Comparison of ENCODE assay signal across 8 cellular contexts in the genomic region with DNA sequence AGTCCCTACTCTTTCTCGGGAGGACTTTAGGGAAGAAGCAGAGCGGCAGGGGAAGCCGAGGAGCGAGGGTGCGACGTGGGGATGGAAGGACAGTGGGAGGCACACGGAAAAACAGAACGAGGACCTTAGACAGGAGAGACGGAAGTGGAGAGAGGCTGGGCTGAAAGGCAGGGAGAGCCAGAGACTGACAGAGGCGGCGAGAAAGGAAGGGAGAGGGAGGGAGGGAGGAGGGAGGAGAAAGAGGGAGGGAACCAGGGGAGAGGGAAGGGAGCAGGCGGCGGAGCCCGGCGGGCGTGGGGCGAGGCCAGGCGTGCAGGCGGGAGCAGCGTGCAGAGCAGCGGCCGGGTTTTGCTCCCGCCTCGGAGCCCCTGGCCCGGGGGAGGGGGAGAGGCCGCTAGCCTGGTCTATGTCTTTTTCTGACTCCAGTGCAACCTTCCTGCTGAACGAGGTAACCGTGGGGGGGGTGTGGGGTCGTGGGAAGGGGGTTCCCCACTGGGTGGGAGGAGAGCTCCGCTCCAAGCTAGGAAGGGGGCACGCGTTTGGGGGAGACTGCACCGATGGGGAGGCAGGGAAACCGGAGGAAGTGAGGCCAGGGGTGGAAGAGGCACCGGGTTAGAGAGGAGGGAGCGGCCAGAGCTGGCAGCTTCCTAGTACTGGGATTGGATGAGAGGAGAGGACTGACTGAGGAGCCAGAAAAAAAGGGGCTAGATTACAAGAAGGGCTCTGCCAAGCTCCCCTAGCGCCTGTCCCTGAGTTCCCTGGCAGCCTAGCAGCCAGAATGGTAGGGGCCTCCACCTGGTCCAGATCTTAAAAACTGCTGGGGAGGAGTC. TPM values are rescaled to one million over a fixed set of nuclear protein-coding genes. Genes with fewer than 3 reads are reported as not detected.
DNase-seq lines count a peak whose midpoint lies in the region; TF ChIP-seq lines count a peak whose summit lies in the region.

No MANE protein-coding gene starts in this region.

- H3K27me3 ChIP-seq in DOHH2 (ENCODE audit: control insufficient read depth, low read length) (peaks cover 20% of the 10 kb centered on the region), GM23248 (replicated peaks; ENCODE audit: insufficient read depth) (no peaks in the 10 kb centered on the region), MM.1S (replicated peaks; ENCODE audit: insufficient read depth, low read length) (peaks cover 14% of the 10 kb centered on the region), SJSA1 (replicated peaks) (no peaks in the 10 kb centered on the region), iPS-15b (ENCODE audit: control insufficient read depth, insufficient read depth, low read length) (peaks cover 63% of the 10 kb centered on the region)

- 4% methylated on average over 14 to 37 of the region's 37 CpGs for WGBS in GM23248 (ENCODE audit: low coverage in 1 of 2, low lambda C conversion rate in 2 of 2, missing lambda C conversion rate in 2 of 2), 2 experiments

- H3F3A ChIP-seq in DOHH2 (ENCODE audit: control insufficient read depth, insufficient read depth) (peaks cover 10% of the 10 kb centered on the region; the same call in 1 of the 2 replicates), GM23248 (ENCODE audit: insufficient read depth) (peaks cover 11% of the 10 kb centered on the region; the same call in 1 of the 2 replicates), MM.1S (ENCODE audit: insufficient read depth, low read length) (peaks cover 5% of the 10 kb centered on the region; the same call in 1 of the 2 replicates)

- H4K20me1 ChIP-seq in DOHH2 (ENCODE audit: control insufficient read depth, insufficient read depth, low read depth, low read length): no peaks in the 10 kb centered on the region
- H4K20me1 ChIP-seq in GM23248 (ENCODE audit: insufficient read depth): no peaks in the 10 kb centered on the region
- no peaks in the 10 kb centered on the region for H4K20me1 ChIP-seq in MM.1S (ENCODE audit: insufficient read depth, low read length)

- H3K9ac ChIP-seq in GM23248 (peak overlapping the region; percentile 88), MM.1S (ENCODE audit: low read length) (peak overlapping the region; percentile 70), iPS-15b (ENCODE audit: low read depth, low read length) (no peak overlapping the region)

- in situ Hi-C loops in GM23248 (cut with MboI): no loop called here

- H3K4me3 ChIP-seq in DOHH2 (ENCODE audit: low read length): peak overlapping the region; percentile 76
- peak overlapping the region; percentile 97 for H3K4me3 ChIP-seq in GM23248
- H3K4me3 ChIP-seq in MM.1S (ENCODE audit: low read length): peak overlapping the region; percentile 78
- H3K4me3 ChIP-seq in SJSA1: peak overlapping the region; percentile 55
- H3K4me3 ChIP-seq in iPS-15b (ENCODE audit: low read depth, low read length): peak overlapping the region; percentile 86
- peak overlapping the region; percentile 65 for H3K4me3 ChIP-seq in retinal pigment epithelial cell (ENCODE audit: low read length)

- DNase-seq in GM23248 (peak; percentile 88), MM.1S (peak; percentile 17), SJSA1 (ENCODE audit: low read depth in 1 of 2, low spot score in 2 of 2) (peak in 1 of 2 experiments; percentile 84), brain pericyte (ENCODE audit: low read depth, low spot score) (peak; percentile 63), retinal pigment epithelial cell (ENCODE audit: low read depth) (no peak)
- DNase-seq in central memory CD4-positive, alpha-beta T cell: no peak

- H3K4me1 ChIP-seq in DOHH2 (ENCODE audit: control insufficient read depth, low read length): peaks cover 33% of the 10 kb centered on the region
- H3K4me1 ChIP-seq in GM23248 (ENCODE audit: insufficient read depth): peaks cover 34% of the 10 kb centered on the region
- H3K4me1 ChIP-seq in MM.1S (ENCODE audit: low read length): peaks cover 17% of the 10 kb centered on the region; the same call in 1 of the 2 replicates
- peaks cover 32% of the 10 kb centered on the region for H3K4me1 ChIP-seq in SJSA1 (replicated peaks)
- peaks cover 23% of the 10 kb centered on the region for H3K4me1 ChIP-seq in iPS-15b (ENCODE audit: control insufficient read depth, insufficient read depth, low read length)

- no peaks in the 10 kb centered on the region for H3K79me2 ChIP-seq in DOHH2 (ENCODE audit: control insufficient read depth, low read length)
- H3K79me2 ChIP-seq in GM23248 (ENCODE audit: insufficient read depth): peaks cover 42% of the 10 kb centered on the region
- no peaks in the 10 kb centered on the region for H3K79me2 ChIP-seq in MM.1S (ENCODE audit: low read length)

- H3K4me2 ChIP-seq in DOHH2 (ENCODE audit: low read length): peak overlapping the region; percentile 86
- peak overlapping the region; percentile 85 for H3K4me2 ChIP-seq in GM23248 (ENCODE audit: unreplicated experiment)
- H3K4me2 ChIP-seq in MM.1S (ENCODE audit: low read depth, low read length): peak overlapping the region; percentile 100

- H3K9me3 ChIP-seq in DOHH2 (ENCODE audit: control insufficient read depth, insufficient read depth, low read length) (no peaks in the 10 kb centered on the region), GM23248 (ENCODE audit: low read depth) (no peaks in the 10 kb centered on the region), MM.1S (replicated peaks; ENCODE audit: insufficient read depth, low read length) (no peaks in the 10 kb centered on the region), SJSA1 (replicated peaks) (no peaks in the 10 kb centered on the region; the same call in 1 of the 2 replicates), iPS-15b (ENCODE audit: control insufficient read depth, insufficient read depth, low read length) (no peaks in the 10 kb centered on the region)

- peak overlapping the region; percentile 79 for H3K27ac ChIP-seq in DOHH2 (ENCODE audit: low read depth, low read length)
- peak overlapping the region; percentile 43 for H3K27ac ChIP-seq in GM23248
- H3K27ac ChIP-seq in MM.1S (ENCODE audit: low read length): peak overlapping the region; percentile 29; the same call in 1 of the 2 replicates
- peak overlapping the region; percentile 9; the same call in 1 of the 2 replicates for H3K27ac ChIP-seq in SJSA1

- H3K36me3 ChIP-seq in DOHH2 (ENCODE audit: control insufficient read depth, low read length) (no peaks in the 10 kb centered on the region), GM23248 (ENCODE audit: low read depth) (no peaks in the 10 kb centered on the region), MM.1S (replicated peaks; ENCODE audit: insufficient read depth, low read length) (no peaks in the 10 kb centered on the region), SJSA1 (no peaks in the 10 kb centered on the region), iPS-15b (ENCODE audit: control insufficient read depth, insufficient read depth, low read length) (no peaks in the 10 kb centered on the region)

- H2AFZ ChIP-seq in GM23248 (peak overlapping the region; percentile 97), MM.1S (ENCODE audit: low read length) (peak overlapping the region; percentile 100)

- H3K9me2 ChIP-seq in DOHH2 (replicated peaks; ENCODE audit: control insufficient read depth, low read length) (no peaks in the 10 kb centered on the region), GM23248 (ENCODE audit: insufficient read depth) (no peaks in the 10 kb centered on the region), MM.1S (replicated peaks; ENCODE audit: insufficient read depth, low read length) (no peaks in the 10 kb centered on the region)

- TF ChIP-seq CTCF in DOHH2 (IDR thresholded peaks at IDR 0.05; ENCODE audit: low read depth, low read length, poor library complexity, severe bottlenecking): no peak
- no peak for TF ChIP-seq CTCF in MM.1S (IDR thresholded peaks at IDR 0.05; ENCODE audit: low read length)
- TF ChIP-seq CTCF in retinal pigment epithelial cell (conservative IDR thresholded peaks at IDR 0.05; ENCODE audit: low read depth, low read length): no peak

RNA-seq across cellular contexts. Expression of a gene that starts 2.8 kb away (rescaled TPM):
- 18.6 and 26.8 TPM in 2 replicates for total RNA-seq in GM23248 (2014; rRNA removed; shearing (Covaris generic))
- 22.4 and 22.6 TPM in 2 replicates for polyA plus RNA-seq in GM23248 (2016; fragmentation: Nextera tagmentation; extraction: Ambion mirVana)
- total RNA-seq in SJSA1 (2014; rRNA removed; shearing (Covaris generic)): 8.9 and 20.9 TPM in 2 replicates

RNA-seq across cellular contexts. Expression of a gene that starts 26.6 kb away (rescaled TPM):
- 24.8 and 25.8 TPM in 2 replicates for total RNA-seq in GM23248 (2014; rRNA removed; shearing (Covaris generic))
- polyA plus RNA-seq in GM23248 (2016; fragmentation: Nextera tagmentation; extraction: Ambion mirVana): 4.1 TPM in 2 replicates
- 20.6 and 22.9 TPM in 2 replicates for total RNA-seq in SJSA1 (2014; rRNA removed; shearing (Covaris generic))

RNA-seq across cellular contexts. Expression of a gene that starts 36.5 kb away (rescaled TPM):
- total RNA-seq in GM23248 (2014; rRNA removed; shearing (Covaris generic)): 56.5 and 61.0 TPM in 2 replicates
- 32.1 and 34.2 TPM in 2 replicates for polyA plus RNA-seq in GM23248 (2016; fragmentation: Nextera tagmentation; extraction: Ambion mirVana)
- 77.1 and 109 TPM in 2 replicates for total RNA-seq in SJSA1 (2014; rRNA removed; shearing (Covaris generic))

RNA-seq across cellular contexts. Expression of a gene that starts 50.2 kb away (rescaled TPM):
- 0.32 TPM in 1 of 2 replicates, not detected in the other for total RNA-seq in GM23248 (2014; rRNA removed; shearing (Covaris generic))
- 0.13 TPM in 1 of 2 replicates, not detected in the other for polyA plus RNA-seq in GM23248 (2016; fragmentation: Nextera tagmentation; extraction: Ambion mirVana)
- not detected in 2 replicates for total RNA-seq in SJSA1 (2014; rRNA removed; shearing (Covaris generic))

Comparison
In these comparisons a context has a peak if more than half of its experiments do, and no peak if none do; other contexts are left out.
1. H3K27ac ChIP-seq: peak in every context shown above with its lines; median percentile 79 in DOHH2; 43 in GM23248; 29 in MM.1S; 9 in SJSA1.
2. DNase-seq: peak in GM23248 (single experiment), MM.1S (single experiment) and brain pericyte (single experiment); none in retinal pigment epithelial cell (single experiment) and central memory CD4-positive, alpha-beta T cell (single experiment).
3. Peak in every context shown above with its lines, with median percentiles within 50 percentile points of each other: H3K4me2 ChIP-seq and H3K4me3 ChIP-seq.